ENCODE assay signal across 14 cellular contexts in genomic region chr16:49598386-49599170, GRCh38.
DNase-seq lines count a peak whose midpoint lies in the region; ATAC-seq and TF ChIP-seq lines count a peak whose summit lies in the region.
"Had no signal": no experiment of that assay in that cellular context is flagged by ENCODE, and none has a peak within 500 bp of the region (broad histone marks: within the 10 kb centered on the region; RNA-seq: fewer than 3 reads in every experiment).

No MANE protein-coding gene starts in this region.

- peaks cover 5% of the 10 kb centered on the region for H3K4me1 ChIP-seq in OCI-LY7 (ENCODE audit: insufficient read depth, low read length, poor library complexity, severe bottlenecking)
- H3K4me1 ChIP-seq: Caco-2 had no signal

- POLR2A ChIA-PET in OCI-LY7 (lab: Charles Lee) = no interaction called here

- no peak overlapping the region for H2AFZ ChIP-seq in OCI-LY7 (ENCODE audit: low read length)

- intact Hi-C loops in posterior vena cava (cut with DNase I) (loop anchor here (10.0 kb wide), 1 partner anchor 104 kb away; no protein-coding TSS in a partner anchor), OCI-LY7 (cut with micrococcal nuclease; ENCODE audit: unreplicated experiment) (loop anchor here (10.0 kb wide), 1 partner anchor 104 kb away; no protein-coding TSS in a partner anchor)

- TF ChIP-seq CTCF in OCI-LY7 (conservative IDR thresholded peaks at IDR 0.05; ENCODE audit: low read length) = no peak

- ATAC-seq in GM18868 (IDR thresholded peaks at IDR 0.05; ENCODE audit: unreplicated experiment) (peak; percentile 64), GM21528 (IDR thresholded peaks at IDR 0.05; ENCODE audit: low FRiP score, unreplicated experiment) (peak; percentile 59), HG03108 (IDR thresholded peaks at IDR 0.05; ENCODE audit: unreplicated experiment) (peak; percentile 59)

- no peaks in the 10 kb centered on the region for H3K9me3 ChIP-seq in OCI-LY7 (ENCODE audit: low read length)
- H3K9me3 ChIP-seq: Caco-2 had no signal

- H3K36me3 ChIP-seq in OCI-LY7 (ENCODE audit: insufficient read depth, low read length) = no peaks in the 10 kb centered on the region

- no peaks in the 10 kb centered on the region for H4K20me1 ChIP-seq in OCI-LY7 (ENCODE audit: insufficient read depth, low read length)

- no peak overlapping the region for H3K4me2 ChIP-seq in OCI-LY7 (ENCODE audit: low read length)

- BruUV-seq in OCI-LY7 (replicated peaks; lab: Mats Ljungman, UMichigan) = no TSS peak

- H3K9me2 ChIP-seq in OCI-LY7 (ENCODE audit: insufficient read depth, low read length) = no peaks in the 10 kb centered on the region

- H3K27ac ChIP-seq in OCI-LY7 (ENCODE audit: low read depth, low read length, poor library complexity, severe bottlenecking) = no peak overlapping the region

- H3K79me2 ChIP-seq in OCI-LY7 (ENCODE audit: insufficient read depth, low read depth, low read length) = no peaks in the 10 kb centered on the region

- no peak overlapping the region for H3K4me3 ChIP-seq in OCI-LY7 (ENCODE audit: low read depth, low read length, poor library complexity, severe bottlenecking)

- DNase-seq in posterior vena cava (ENCODE audit: low spot score) = peak; percentile 29
- DNase-seq in D341Med (ENCODE audit: low spot score) = no peak
- DNase-seq in inferior parietal cortex (ENCODE audit: extremely low spot score) = no peak
- DNase-seq in NCI-H2081 treated with DMSO at 0.1 percent for 48 hours (lab: John Stamatoyannopoulos, UW) = no peak
- DNase-seq in OCI-LY7 (ENCODE audit: low spot score) = no peak
- DNase-seq: activated naive CD4-positive, alpha-beta T cell treated with Interleukin-2 at 50 U/mL for 16 hours; cerebellar nuclear complex; NCI-H2029 treated with DMSO at 0.1 percent for 48 hours; nephron progenitor cell; SW 1271 had no signal

- CTCF ChIA-PET in OCI-LY7 (lab: Charles Lee; ENCODE audit: unreplicated experiment) = no interaction called here
